ENCODE assay signal across 2 cellular contexts in the genomic region with DNA sequence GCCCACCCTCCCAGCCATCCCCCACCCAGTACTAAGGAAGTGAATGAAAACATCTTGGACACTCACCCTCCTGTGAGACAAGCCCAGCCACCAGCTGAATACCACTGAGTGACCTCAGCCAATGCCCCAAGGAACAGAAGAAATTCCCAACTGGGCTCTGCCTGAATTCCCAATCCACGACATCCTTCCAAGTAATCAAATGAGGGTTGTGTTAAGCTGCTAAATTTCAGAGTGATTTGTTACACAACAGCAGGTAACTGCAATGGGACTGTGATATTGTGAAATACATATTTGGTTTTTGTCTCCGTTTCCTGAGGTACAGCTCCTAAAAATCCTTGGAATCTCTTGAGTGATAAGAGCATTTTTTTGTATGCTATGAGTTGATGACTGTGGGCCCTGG.
TF ChIP-seq lines count a peak whose summit lies in the region.

No MANE protein-coding gene starts in this region.

TF ChIP-seq in K562, 482 proteins besides CTCF, POLR2A, EP300 and RAD21:
- no peak for TF ChIP-seq UBTF (IDR thresholded peaks at IDR 0.05; ENCODE audit: borderline replicate concordance in 1 of 2, low read depth in 2 of 2, low read length in 2 of 2)
- TF ChIP-seq CEBPB (tag; IDR thresholded peaks at IDR 0.05) = peak; percentile 68
TF ChIP-seq in K562: peak in this region for 1.

TF ChIP-seq in GM23338, 12 proteins besides CTCF, POLR2A, EP300 and RAD21 (continued from another document):
- TF ChIP-seq ZNF462 (CRISPR knock-in tag; IDR thresholded peaks at IDR 0.05) (no peak), EZH2 (IDR thresholded peaks at IDR 0.05; ENCODE audit: low read depth, unreplicated experiment) (no peak), NANOG (IDR thresholded peaks at IDR 0.05; ENCODE audit: borderline replicate concordance) (no peak), EZH2phosphoT487 (IDR thresholded peaks at IDR 0.05; ENCODE audit: unreplicated experiment) (no peak)
- TF ChIP-seq, protein P1, sequence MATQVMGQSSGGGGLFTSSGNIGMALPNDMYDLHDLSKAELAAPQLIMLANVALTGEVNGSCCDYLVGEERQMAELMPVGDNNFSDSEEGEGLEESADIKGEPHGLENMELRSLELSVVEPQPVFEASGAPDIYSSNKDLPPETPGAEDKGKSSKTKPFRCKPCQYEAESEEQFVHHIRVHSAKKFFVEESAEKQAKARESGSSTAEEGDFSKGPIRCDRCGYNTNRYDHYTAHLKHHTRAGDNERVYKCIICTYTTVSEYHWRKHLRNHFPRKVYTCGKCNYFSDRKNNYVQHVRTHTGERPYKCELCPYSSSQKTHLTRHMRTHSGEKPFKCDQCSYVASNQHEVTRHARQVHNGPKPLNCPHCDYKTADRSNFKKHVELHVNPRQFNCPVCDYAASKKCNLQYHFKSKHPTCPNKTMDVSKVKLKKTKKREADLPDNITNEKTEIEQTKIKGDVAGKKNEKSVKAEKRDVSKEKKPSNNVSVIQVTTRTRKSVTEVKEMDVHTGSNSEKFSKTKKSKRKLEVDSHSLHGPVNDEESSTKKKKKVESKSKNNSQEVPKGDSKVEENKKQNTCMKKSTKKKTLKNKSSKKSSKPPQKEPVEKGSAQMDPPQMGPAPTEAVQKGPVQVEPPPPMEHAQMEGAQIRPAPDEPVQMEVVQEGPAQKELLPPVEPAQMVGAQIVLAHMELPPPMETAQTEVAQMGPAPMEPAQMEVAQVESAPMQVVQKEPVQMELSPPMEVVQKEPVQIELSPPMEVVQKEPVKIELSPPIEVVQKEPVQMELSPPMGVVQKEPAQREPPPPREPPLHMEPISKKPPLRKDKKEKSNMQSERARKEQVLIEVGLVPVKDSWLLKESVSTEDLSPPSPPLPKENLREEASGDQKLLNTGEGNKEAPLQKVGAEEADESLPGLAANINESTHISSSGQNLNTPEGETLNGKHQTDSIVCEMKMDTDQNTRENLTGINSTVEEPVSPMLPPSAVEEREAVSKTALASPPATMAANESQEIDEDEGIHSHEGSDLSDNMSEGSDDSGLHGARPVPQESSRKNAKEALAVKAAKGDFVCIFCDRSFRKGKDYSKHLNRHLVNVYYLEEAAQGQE (IDR thresholded peaks at IDR 0.05; ENCODE audit: unreplicated experiment) = no peak
